Comparison of ENCODE assay signal across 8 cellular contexts in genomic region chr19:42301646-42302204, GRCh38. TPM values are rescaled to one million over a fixed set of nuclear protein-coding genes. Genes with fewer than 3 reads are reported as not detected.
DNase-seq lines count a peak whose midpoint lies in the region; ATAC-seq lines count a peak whose summit lies in the region.

TSS of gene PRR19 (plus strand) at chr19:42302132. CDS start at chr19:42309585, 7,453 bp downstream.

- peaks cover 7% of the 10 kb centered on the region for H3K4me1 ChIP-seq in ACC112 (ENCODE audit: control insufficient read depth, insufficient read depth, low read length, unreplicated experiment)
- H3K4me1 ChIP-seq in effector memory CD4-positive, alpha-beta T cell (ENCODE audit: control insufficient read depth, insufficient read depth, low read length, poor library complexity, severe bottlenecking): peaks cover 13% of the 10 kb centered on the region

- no peaks in the 10 kb centered on the region for H3K79me2 ChIP-seq in ACC112 (ENCODE audit: control insufficient read depth, insufficient read depth, low read length, unreplicated experiment)

- H3K9me3 ChIP-seq in effector memory CD4-positive, alpha-beta T cell (ENCODE audit: control insufficient read depth, low read length): no peaks in the 10 kb centered on the region

- no peaks in the 10 kb centered on the region for H3K36me3 Mint-ChIP-seq in naive B cell

- peak; percentile 76 for DNase-seq in OCI-M1 (lab: John Stamatoyannopoulos, UW)
- no peak for DNase-seq in effector memory CD4-positive, alpha-beta T cell
- DNase-seq in naive B cell: no peak
- DNase-seq in NCI-H524 treated with DMSO at 0.1 percent for 48 hours (lab: John Stamatoyannopoulos, UW): no peak
- no peak for DNase-seq in AG08395 (ENCODE audit: low spot score)
- DNase-seq in activated CD8-positive, alpha-beta memory T cell treated with anti-CD3 and anti-CD28 coated beads, Interleukin-2, amount 50 U/mL, for 4 hours: no peak

- peak within 1 kb of the TSS; percentile 87 for H3K4me3 ChIP-seq in ACC112 (ENCODE audit: low read depth, low read length)
- H3K4me3 ChIP-seq in effector memory CD4-positive, alpha-beta T cell (ENCODE audit: insufficient read depth, low read depth, low read length, poor library complexity, severe bottlenecking): peak within 1 kb of the TSS; percentile 89

- H3K27ac Mint-ChIP-seq in naive B cell: peak within 1 kb of the TSS in 5 of 6 donors; percentile 48 to 72 (median 55)

- H3K36me3 ChIP-seq in ACC112 (ENCODE audit: insufficient read depth, low read length): no peaks in the 10 kb centered on the region
- no peaks in the 10 kb centered on the region for H3K36me3 ChIP-seq in effector memory CD4-positive, alpha-beta T cell (ENCODE audit: control insufficient read depth, insufficient read depth, low read length)

- H3K27ac ChIP-seq in ACC112 (ENCODE audit: low read depth, low read length): peak within 1 kb of the TSS; percentile 43; the same call in 1 of the 2 replicates
- peak within 1 kb of the TSS; percentile 67 for H3K27ac ChIP-seq in effector memory CD4-positive, alpha-beta T cell (ENCODE audit: insufficient read depth, low read length, poor library complexity, severe bottlenecking)

- no peaks in the 10 kb centered on the region for H3K27me3 Mint-ChIP-seq in naive B cell

- peaks cover 25 to 28% (median 25%) of the 10 kb centered on the region in 3 donors for H3K4me1 Mint-ChIP-seq in naive B cell

- no peaks in the 10 kb centered on the region for H3K9me3 Mint-ChIP-seq in naive B cell

- H3K27me3 ChIP-seq in ACC112 (ENCODE audit: insufficient read depth, low read length): no peaks in the 10 kb centered on the region
- H3K27me3 ChIP-seq in effector memory CD4-positive, alpha-beta T cell (replicated peaks; ENCODE audit: control insufficient read depth, insufficient read depth, low read length, poor library complexity, severe bottlenecking): no peaks in the 10 kb centered on the region

- peak within 1 kb of the TSS; percentile 86 for H2AFZ ChIP-seq in ACC112 (ENCODE audit: low read length, unreplicated experiment)

- peak within 1 kb of the TSS; percentile 81 to 92 (median 88) for H3K4me3 Mint-ChIP-seq in naive B cell

- ATAC-seq in GM18909 (IDR thresholded peaks at IDR 0.05; ENCODE audit: poor library complexity, unreplicated experiment): peak; percentile 12
- ATAC-seq in naive B cell (ENCODE audit: low read depth in 2 of 2): peak in 1 of 2 donors; percentile 7

RNA-seq across cellular contexts. Expression of gene PRR19, which starts in this region (rescaled TPM):
- polyA plus RNA-seq in naive B cell (ENCODE audit: low read depth in 6 of 6): under 1 TPM in 3 of 6 donors, not detected in 3; 0.25 to 0.51 (median 0.34) TPM
